In the genomic region with DNA sequence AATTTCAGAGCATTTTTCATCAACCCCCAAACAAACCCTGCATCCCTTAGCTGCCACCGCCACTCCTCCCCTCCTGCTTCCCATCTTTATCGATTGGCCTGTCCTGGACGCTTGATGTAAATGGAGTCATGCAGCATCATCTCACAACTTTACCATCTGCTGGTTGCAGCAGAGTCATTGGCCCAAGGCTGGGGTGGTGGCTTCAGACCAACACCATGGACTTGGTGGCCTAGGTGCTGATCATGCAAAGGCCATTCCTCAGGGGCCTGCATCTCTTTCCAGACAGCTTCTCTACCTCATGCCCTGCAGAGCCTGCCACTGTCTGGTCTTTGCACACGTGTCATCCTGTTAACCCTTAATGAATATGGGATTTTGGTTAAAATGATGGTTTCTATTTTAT, we compare ENCODE assay signal across 27 cellular contexts.
A peak's percentile ranks its signal among the peaks of the same experiment; 100 is the strongest.
DNase-seq lines count a peak whose midpoint lies in the region; ATAC-seq and TF ChIP-seq lines count a peak whose summit lies in the region.
"Had no signal": no experiment of that assay in that cellular context is flagged by ENCODE, and none has a peak within 500 bp of the region (broad histone marks: within the 10 kb centered on the region; RNA-seq: fewer than 3 reads in every experiment).

No MANE protein-coding gene starts in this region.

- H3K27ac ChIP-seq in CD4-positive, alpha-beta T cell (ENCODE audit: low read depth, low read length) = no peak overlapping the region
- peak overlapping the region; percentile 81 for H3K27ac ChIP-seq in caudate nucleus (ENCODE audit: low read depth, low read length)
- H3K27ac ChIP-seq: cardiac muscle cell, Peyer's patch, SK-N-MC, upper lobe of right lung had no signal

- no peaks in the 10 kb centered on the region for H3K27me3 Mint-ChIP-seq in activated CD4-positive, alpha-beta T cell treated with anti-CD3 and anti-CD28 coated beads, Interleukin-2, amount 10 ng/mL, durations not matched to agents 24 days and 14 days
- H3K27me3 Mint-ChIP-seq in CD4-positive, alpha-beta T cell = no peaks in the 10 kb centered on the region
- no peaks in the 10 kb centered on the region for H3K27me3 Mint-ChIP-seq in natural killer cell treated with Interleukin-12 subunit alpha and Interleukin-12 subunit beta and Interleukin-15 and Interleukin-18, amount 100 ng/mL, for 72 hours

- ATAC-seq in CD4-positive, alpha-beta T cell (ENCODE audit: poor library complexity) = no peak
- no peak for ATAC-seq in natural killer cell treated with Interleukin-12 subunit alpha and Interleukin-12 subunit beta and Interleukin-15 and Interleukin-18, amount 100 ng/mL, for 72 hours
- no peak for ATAC-seq in HG03139 (IDR thresholded peaks at IDR 0.05; ENCODE audit: unreplicated experiment)
- ATAC-seq: gastrocnemius medialis, upper lobe of right lung had no signal

- H3K27ac Mint-ChIP-seq in activated CD4-positive, alpha-beta T cell treated with anti-CD3 and anti-CD28 coated beads, Interleukin-2, amount 10 ng/mL, durations not matched to agents 24 days and 14 days = peak overlapping the region; percentile 67
- H3K27ac Mint-ChIP-seq in CD4-positive, alpha-beta T cell = peak overlapping the region; percentile 71
- H3K27ac Mint-ChIP-seq in natural killer cell treated with Interleukin-12 subunit alpha and Interleukin-12 subunit beta and Interleukin-15 and Interleukin-18, amount 100 ng/mL, for 72 hours = peak overlapping the region; percentile 46 to 87

- H3K9me3 Mint-ChIP-seq in activated CD4-positive, alpha-beta T cell treated with anti-CD3 and anti-CD28 coated beads, Interleukin-2, amount 10 ng/mL, durations not matched to agents 24 days and 14 days = no peaks in the 10 kb centered on the region
- H3K9me3 Mint-ChIP-seq in CD4-positive, alpha-beta T cell = no peaks in the 10 kb centered on the region
- H3K9me3 Mint-ChIP-seq in natural killer cell treated with Interleukin-12 subunit alpha and Interleukin-12 subunit beta and Interleukin-15 and Interleukin-18, amount 100 ng/mL, for 72 hours = no peaks in the 10 kb centered on the region
- H3K9me3 Mint-ChIP-seq: mesothelial cell of epicardium had no signal

- TF ChIP-seq CTCF in CD4-positive, alpha-beta T cell (IDR thresholded peaks at IDR 0.05) = no peak

- no peak overlapping the region for H3K4me3 Mint-ChIP-seq in activated CD4-positive, alpha-beta T cell treated with anti-CD3 and anti-CD28 coated beads, Interleukin-2, amount 10 ng/mL, durations not matched to agents 24 days and 14 days
- H3K4me3 Mint-ChIP-seq in CD4-positive, alpha-beta T cell = no peak overlapping the region
- no peak overlapping the region for H3K4me3 Mint-ChIP-seq in natural killer cell treated with Interleukin-12 subunit alpha and Interleukin-12 subunit beta and Interleukin-15 and Interleukin-18, amount 100 ng/mL, for 72 hours
- H3K4me3 Mint-ChIP-seq: mesothelial cell of epicardium had no signal

- peaks cover 54% of the 10 kb centered on the region for H3K4me1 Mint-ChIP-seq in activated CD4-positive, alpha-beta T cell treated with anti-CD3 and anti-CD28 coated beads, Interleukin-2, amount 10 ng/mL, durations not matched to agents 24 days and 14 days
- H3K4me1 Mint-ChIP-seq in CD4-positive, alpha-beta T cell (ENCODE audit: low read depth) = peaks cover 80% of the 10 kb centered on the region
- H3K4me1 Mint-ChIP-seq in natural killer cell treated with Interleukin-12 subunit alpha and Interleukin-12 subunit beta and Interleukin-15 and Interleukin-18, amount 100 ng/mL, for 72 hours (ENCODE audit: low read depth in 2 of 2) = peaks cover 54 to 57% of the 10 kb centered on the region in 2 donors

- no peaks in the 10 kb centered on the region for H3K9me3 ChIP-seq in CD4-positive, alpha-beta T cell (ENCODE audit: control insufficient read depth, low read length)
- H3K9me3 ChIP-seq: BE2C, gastrocnemius medialis, HAP-1, Peyer's patch, spleen, stomach, upper lobe of right lung had no signal

- CTCF ChIA-PET in CD4-positive, alpha-beta T cell (lab: Charles Lee) = no interaction called here

- no peaks in the 10 kb centered on the region for H3K27me3 ChIP-seq in CD4-positive, alpha-beta T cell (ENCODE audit: control insufficient read depth, insufficient read depth, low read length)
- H3K27me3 ChIP-seq: BE2C, cardiac muscle cell, gastrocnemius medialis, Peyer's patch, spleen, stomach, upper lobe of right lung had no signal

- POLR2A ChIA-PET in CD4-positive, alpha-beta T cell (lab: Charles Lee) = no interaction called here

- H3K36me3 Mint-ChIP-seq in activated CD4-positive, alpha-beta T cell treated with anti-CD3 and anti-CD28 coated beads, Interleukin-2, amount 10 ng/mL, durations not matched to agents 24 days and 14 days (ENCODE audit: low read depth) = peaks cover 4% of the 10 kb centered on the region
- H3K36me3 Mint-ChIP-seq in CD4-positive, alpha-beta T cell (ENCODE audit: low read depth) = no peaks in the 10 kb centered on the region
- H3K36me3 Mint-ChIP-seq in natural killer cell treated with Interleukin-12 subunit alpha and Interleukin-12 subunit beta and Interleukin-15 and Interleukin-18, amount 100 ng/mL, for 72 hours = no peaks in the 10 kb centered on the region
- H3K36me3 Mint-ChIP-seq: mesothelial cell of epicardium had no signal

- no peak for DNase-seq in activated CD4-positive, alpha-beta T cell treated with anti-CD3 and anti-CD28 coated beads, Interleukin-2, amount 10 ng/mL, durations not matched to agents 24 days and 14 days
- no peak for DNase-seq in activated CD4-positive, alpha-beta T cell treated with anti-CD3 and anti-CD28 coated beads, Interleukin-2, amount 50 U/mL, for 48 hours
- DNase-seq in CD4-positive, alpha-beta T cell = no peak
- DNase-seq in caudate nucleus (lab: John Stamatoyannopoulos, UW) (no peak), NCI-H524 treated with DMSO at 0.1 percent for 48 hours (lab: John Stamatoyannopoulos, UW) (no peak)
- no peak for DNase-seq in natural killer cell treated with Interleukin-12 subunit alpha and Interleukin-12 subunit beta and Interleukin-15 and Interleukin-18, amount 100 ng/mL, for 72 hours (ENCODE audit: low spot score)
- DNase-seq in activated CD8-positive, alpha-beta memory T cell treated with anti-CD3 and anti-CD28 coated beads, Interleukin-2, amount 50 U/mL, for 48 hours = no peak
- DNase-seq: 8988T; activated CD4-positive, CD25-positive, alpha-beta regulatory T cell; activated effector memory CD4-positive, alpha-beta T cell treated with Interleukin-2 at 50 U/mL for 16 hours; BE2C; DMS 273 treated with DMSO at 0.1 percent for 48 hours; gastrocnemius medialis; NCI-H1092 treated with DMSO at 0.1 percent for 48 hours; NCI-H2029; NCI-H446; spleen; stimulated activated CD4-positive, alpha-beta T cell treated with anti-CD3 and anti-CD28 coated beads, Interleukin-4, amount 100 ng/mL, for 24 hours; stomach; T-helper 9 cell; upper lobe of right lung had no signal

- intact Hi-C loops in activated CD4-positive, alpha-beta T cell treated with anti-CD3 and anti-CD28 coated beads, Interleukin-2, amount 10 ng/mL, durations not matched to agents 24 days and 14 days (cut with micrococcal nuclease) = loop anchor here (5.0 kb wide), 2 partner anchors 62 to 73 kb away; a partner anchor contains a TSS
- intact Hi-C loops in CD4-positive, alpha-beta T cell (cut with DNase I, micrococcal nuclease) = loop anchor here in 1 of 2 experiments (5.0 kb wide), 1 partner anchor 33 kb away; no protein-coding TSS in a partner anchor
